6 cellular contexts compared by ENCODE assay signal in the genomic region with DNA sequence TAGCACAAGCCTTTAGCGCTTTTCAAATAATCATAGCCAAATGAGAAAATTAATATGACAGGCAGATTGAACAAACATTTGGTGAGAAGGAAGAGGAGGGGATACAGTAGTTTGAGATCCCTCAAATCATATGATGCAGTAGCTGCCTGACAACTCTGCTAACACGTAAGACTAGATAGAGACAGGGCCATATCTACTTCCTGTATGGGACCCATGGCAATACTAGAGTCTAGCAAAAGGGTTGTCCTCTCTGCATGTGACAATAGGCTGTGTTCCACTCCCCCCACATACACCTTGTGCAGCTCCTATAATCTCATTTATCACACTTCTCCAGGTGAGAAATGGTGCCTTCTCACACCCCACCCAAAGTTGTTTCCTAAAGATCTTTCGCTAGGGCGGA.
DNase-seq lines count a peak whose midpoint lies in the region; ATAC-seq, FAIRE-seq and TF ChIP-seq lines count a peak whose summit lies in the region.
"Not testable (repeated sequence)": the region's sequence is repeated elsewhere in the genome, so short reads cannot be mapped to it uniquely, and the experiment has no call there.

No MANE protein-coding gene starts in this region.

- H4K91ac ChIP-seq in IMR-90 (ENCODE audit: insufficient read depth, low read depth, low read length) = not testable (repeated sequence)

- RAD21 ChIA-PET in GM12878 (lab: Charles Lee; ENCODE audit: unreplicated experiment) = not testable (repeated sequence)

- not testable (repeated sequence) for H2AFZ ChIP-seq in IMR-90 (replicated peaks; ENCODE audit: low read length, poor library complexity); GM12878 (ENCODE audit: control insufficient read depth, low read depth, low read length)

- H3K23ac ChIP-seq in IMR-90 (ENCODE audit: low read depth, low read length) = not testable (repeated sequence)

- not testable (repeated sequence) for H3K14ac ChIP-seq in IMR-90 (replicated peaks; ENCODE audit: low read depth, low read length)

- H3K9me3 ChIP-seq in IMR-90 (ENCODE audit: control insufficient read depth, insufficient read depth, low read length); GM12878 (replicated peaks; ENCODE audit: control insufficient read depth, insufficient read depth, low read length); heart left ventricle; skeletal muscle tissue (ENCODE audit: control insufficient read depth in 3 of 3, low read length in 3 of 3): not testable (repeated sequence)

- not testable (repeated sequence) for TF ChIP-seq EP300 in GM12878 (IDR thresholded peaks at IDR 0.05; ENCODE audit: borderline replicate concordance in 1 of 2, control insufficient read depth in 1 of 2, low read depth in 2 of 2, low read length in 2 of 2)

- no CpG with 5 or more reads among the region's 4 CpGs for WGBS in IMR-90 (ENCODE audit: extremely low coverage in 2 of 2, insufficient read length in 1 of 2), 2 experiments
- WGBS in GM12878 (ENCODE audit: insufficient coverage, insufficient replicate concordance, low lambda C conversion rate, missing lambda C conversion rate) = 92% methylated on average over 2 of the region's 4 CpGs
- WGBS in heart left ventricle, 4 donors = 42 to 69% (median 60%) methylated on average over 2 of the region's 4 CpGs

- not testable (repeated sequence) for H4K20me1 ChIP-seq in IMR-90 (ENCODE audit: insufficient read depth, low read length); GM12878 (ENCODE audit: control insufficient read depth, insufficient read depth)

- H2BK20ac ChIP-seq in IMR-90 (ENCODE audit: low read depth, low read length) = not testable (repeated sequence)

- H4K5ac ChIP-seq in IMR-90 (ENCODE audit: low read depth, low read length) = not testable (repeated sequence)

- H3K18ac ChIP-seq in IMR-90 (ENCODE audit: low read depth, low read length) = not testable (repeated sequence)

- TF ChIP-seq CTCF in IMR-90 (conservative IDR thresholded peaks at IDR 0.05; ENCODE audit: low read depth, low read length); GM12878 (IDR thresholded peaks at IDR 0.05 in 2 of 3, conservative IDR thresholded peaks at IDR 0.05 in 1 of 3; ENCODE audit: control insufficient read depth in 2 of 3, extremely low read depth in 1 of 3, insufficient read depth in 1 of 3, low read depth in 3 of 3, low read length in 3 of 3); heart left ventricle (IDR thresholded peaks at IDR 0.05); natural killer cell (IDR thresholded peaks at IDR 0.05): not testable (repeated sequence)

- TF ChIP-seq POLR2A in IMR-90 (IDR thresholded peaks at IDR 0.05; ENCODE audit: low read depth, low read length); GM12878 (IDR thresholded peaks at IDR 0.05; ENCODE audit: low read depth, low read length); heart left ventricle (IDR thresholded peaks at IDR 0.05): not testable (repeated sequence)

- intact Hi-C loops in IMR-90 (cut with micrococcal nuclease); GM12878 (cut with micrococcal nuclease; ENCODE audit: unreplicated experiment); heart left ventricle (cut with DNase I); left ventricle myocardium superior (cut with micrococcal nuclease); natural killer cell (cut with micrococcal nuclease): not testable (repeated sequence)

- not testable (repeated sequence) for H2BK5ac ChIP-seq in IMR-90 (ENCODE audit: low read depth, low read length, poor library complexity, severe bottlenecking)

- H3K79me1 ChIP-seq in IMR-90 (ENCODE audit: low read depth in 1 of 2, low read length in 2 of 2) = not testable (repeated sequence)

- not testable (repeated sequence) for H3K27me3 Mint-ChIP-seq in natural killer cell (ENCODE audit: low read depth in 2 of 2)

- FAIRE-seq in GM12878 (lab: Jason Lieb, UNC) = not testable (repeated sequence)

- DNase-seq in IMR-90; GM12878 (ENCODE audit: low read depth, low spot score); heart left ventricle; left ventricle myocardium superior; natural killer cell: not testable (repeated sequence)

- not testable (repeated sequence) for TF ChIP-seq RAD21 in IMR-90 (IDR thresholded peaks at IDR 0.05; ENCODE audit: low read length); GM12878 (IDR thresholded peaks at IDR 0.05; ENCODE audit: insufficient read depth, low read depth, low read length)

- H2BK120ac ChIP-seq in IMR-90 (ENCODE audit: low read depth, low read length) = not testable (repeated sequence)

- not testable (repeated sequence) for H2AK5ac ChIP-seq in IMR-90 (ENCODE audit: low read depth, low read length)

- not testable (repeated sequence) for H3K9me1 ChIP-seq in IMR-90 (ENCODE audit: insufficient read depth, low read length)

- BruUV-seq in IMR-90 (replicated peaks; lab: Mats Ljungman, UMichigan) (TSS peak; percentile 25), GM12878 (replicated peaks; lab: Mats Ljungman, UMichigan) (TSS peak; percentile 61)

- H3K4me2 ChIP-seq in IMR-90 (ENCODE audit: low read depth, low read length); GM12878 (ENCODE audit: control insufficient read depth, insufficient read depth): not testable (repeated sequence)

- H3K79me2 ChIP-seq in GM12878 (ENCODE audit: control insufficient read depth, insufficient read depth, low read length) = not testable (repeated sequence)

- not testable (repeated sequence) for H3K36me3 ChIP-seq in IMR-90 (ENCODE audit: control insufficient read depth, insufficient read depth, low read length); GM12878 (ENCODE audit: control insufficient read depth in 2 of 2, insufficient read depth in 2 of 2, low read length in 1 of 2); heart left ventricle; skeletal muscle tissue (ENCODE audit: control insufficient read depth in 3 of 3, insufficient read depth in 3 of 3, low read length in 3 of 3)

- H3K4me3 Mint-ChIP-seq in natural killer cell = not testable (repeated sequence)

- POLR2A ChIA-PET in IMR-90 (lab: Charles Lee; ENCODE audit: unreplicated experiment); GM12878 (lab: Charles Lee): not testable (repeated sequence)

- H3K27ac ChIP-seq in IMR-90 (ENCODE audit: insufficient read depth, low read length); GM12878 (ENCODE audit: control insufficient read depth, insufficient read depth): not testable (repeated sequence)
- H3K27ac ChIP-seq in heart left ventricle = peak overlapping the region in 9 of 12 donors; percentile 8 to 75 (median 39)
- H3K27ac ChIP-seq in skeletal muscle tissue (ENCODE audit: low read depth, low read length) = peak overlapping the region; percentile 65

- not testable (repeated sequence) for H2BK15ac ChIP-seq in IMR-90 (ENCODE audit: low read depth, low read length)

- H3K27me3 ChIP-seq in IMR-90 (ENCODE audit: control insufficient read depth, insufficient read depth, low read length); GM12878 (replicated peaks in 1 of 2; ENCODE audit: control insufficient read depth in 2 of 2, insufficient read depth in 2 of 2, low read length in 1 of 2); heart left ventricle; skeletal muscle tissue (ENCODE audit: control insufficient read depth in 3 of 3, insufficient read depth in 3 of 3, low read length in 3 of 3): not testable (repeated sequence)

- H3K9ac ChIP-seq in IMR-90 (ENCODE audit: low read depth, low read length); GM12878 (ENCODE audit: control insufficient read depth, insufficient read depth, low read length): not testable (repeated sequence)
- H3K9ac ChIP-seq in skeletal muscle tissue (ENCODE audit: low read depth in 1 of 3, low read length in 3 of 3) = peak overlapping the region in 2 of 3 donors; percentile 40 to 56

- CTCF ChIA-PET in IMR-90 (lab: Yijun Ruan, JAX); GM12878 (lab: Yijun Ruan, JAX): not testable (repeated sequence)

- not testable (repeated sequence) for H3K4me1 Mint-ChIP-seq in natural killer cell

- H3K4ac ChIP-seq in IMR-90 (ENCODE audit: low read depth, low read length) = not testable (repeated sequence)

- H3K36me3 Mint-ChIP-seq in natural killer cell = not testable (repeated sequence)

- H3K27ac Mint-ChIP-seq in natural killer cell = not testable (repeated sequence)

- H3K4me1 ChIP-seq in IMR-90 (ENCODE audit: control insufficient read depth, insufficient read depth, low read length); GM12878 (ENCODE audit: control insufficient read depth, insufficient read depth, low read length); heart left ventricle; skeletal muscle tissue (ENCODE audit: control insufficient read depth in 3 of 3, insufficient read depth in 3 of 3, low read length in 3 of 3): not testable (repeated sequence)

- not testable (repeated sequence) for H4K8ac ChIP-seq in IMR-90 (ENCODE audit: low read depth in 2 of 2, low read length in 2 of 2)

- H2AK9ac ChIP-seq in IMR-90 (replicated peaks; ENCODE audit: low read depth, low read length, poor library complexity) = not testable (repeated sequence)

- not testable (repeated sequence) for H3K4me3 ChIP-seq in IMR-90 (ENCODE audit: insufficient read depth, low read depth, low read length); GM12878
- H3K4me3 ChIP-seq in heart left ventricle = peak overlapping the region in 9 of 12 donors; percentile 9 to 52 (median 29)
- H3K4me3 ChIP-seq in skeletal muscle tissue (ENCODE audit: low read length in 3 of 3) = peak overlapping the region in 1 of 3 donors; percentile 32

- ATAC-seq in IMR-90 (ENCODE audit: low read depth); GM12878: not testable (repeated sequence)
- ATAC-seq in heart left ventricle = peak in 2 of 4 donors; percentile 6 to 13
- peak; percentile 7 for ATAC-seq in left ventricle myocardium superior
- ATAC-seq in natural killer cell = peak in 2 of 3 donors; percentile 40 to 61

- SMC1A ChIA-PET in GM12878 (lab: Charles Lee; ENCODE audit: uncharacterized antibody, unreplicated experiment) = not testable (repeated sequence)

- in situ Hi-C loops in IMR-90 (cut with MboI; ENCODE audit: low sequenced_read_pairs); GM12878 (cut with MboI): not testable (repeated sequence)

- H3K9me3 Mint-ChIP-seq in natural killer cell = not testable (repeated sequence)

- not testable (repeated sequence) for H3K56ac ChIP-seq in IMR-90 (ENCODE audit: extremely low read depth, insufficient read depth, low read length)

- dilution Hi-C loops in IMR-90 (cut with HindIII; ENCODE audit: low sequenced_read_pairs, unreplicated experiment) = not testable (repeated sequence)
